ENCODE assay signal across 8 cellular contexts in the genomic region with DNA sequence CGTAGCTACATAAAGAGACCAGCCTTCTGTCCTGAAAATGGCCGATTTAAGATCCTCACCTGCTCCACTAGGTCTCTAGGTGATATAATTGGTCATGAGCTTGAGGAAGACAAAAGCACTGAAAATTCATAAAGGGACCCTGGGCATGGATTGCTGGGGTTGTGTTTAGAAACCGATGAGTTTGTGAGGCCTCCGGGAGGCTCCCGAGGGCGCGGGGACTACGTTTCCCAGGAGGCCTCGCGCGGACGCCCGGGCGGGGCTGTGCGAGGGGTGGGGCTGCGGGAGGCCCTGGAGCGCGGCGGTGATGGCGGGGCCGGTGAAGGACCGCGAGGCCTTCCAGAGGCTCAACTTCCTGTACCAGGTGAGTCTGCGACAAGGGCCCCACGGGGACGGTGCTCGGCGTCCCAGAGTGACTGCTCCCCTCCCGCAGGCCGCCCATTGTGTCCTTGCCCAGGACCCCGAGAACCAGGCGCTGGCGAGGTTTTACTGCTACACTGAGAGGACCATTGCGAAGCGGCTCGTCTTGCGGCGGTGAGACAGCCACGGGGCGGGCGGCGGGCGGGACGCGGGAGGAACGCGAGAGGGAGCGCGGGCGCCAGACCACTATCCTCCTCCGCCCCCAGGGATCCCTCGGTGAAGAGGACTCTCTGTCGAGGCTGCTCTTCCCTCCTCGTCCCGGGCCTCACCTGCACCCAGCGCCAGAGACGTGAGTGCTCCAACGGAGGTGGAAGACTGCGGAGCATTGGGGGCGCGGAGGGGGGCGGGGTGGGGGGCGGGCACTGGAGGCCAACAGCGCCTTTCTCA. TPM values are rescaled to one million over a fixed set of nuclear protein-coding genes. Genes with fewer than 3 reads are reported as not detected.
A peak's percentile ranks its signal among the peaks of the same experiment; 100 is the strongest.
DNase-seq lines count a peak whose midpoint lies in the region; ATAC-seq, FAIRE-seq and TF ChIP-seq lines count a peak whose summit lies in the region.

A gene (plus strand): TSS at position 289 of the 804 bp plus-strand sequence. CDS start 16 bp downstream, at position 305.

- peak within 1 kb of the TSS; percentile 63 for H3K27ac Mint-ChIP-seq in astrocyte (ENCODE audit: unreplicated experiment)

- H3K9ac ChIP-seq in astrocyte (ENCODE audit: low read length), result peak within 1 kb of the TSS; percentile 88

- 2% methylated on average over 63 to 64 of the region's 64 CpGs for WGBS in aorta, 2 donors

- peaks cover 10% of the 10 kb centered on the region for H3K4me1 ChIP-seq in astrocyte (ENCODE audit: insufficient read depth, low read length)
- no peaks in the 10 kb centered on the region for H3K4me1 ChIP-seq in aorta (ENCODE audit: control insufficient read depth in 1 of 2, insufficient read depth in 2 of 2, low read length in 2 of 2)

- peak within 1 kb of the TSS; percentile 73 for H3K4me3 ChIP-seq in astrocyte (ENCODE audit: insufficient read depth, low read depth, low read length)
- H3K4me3 ChIP-seq in aorta (ENCODE audit: low read length in 2 of 2), result peak within 1 kb of the TSS; percentile 38 to 58

- H3K9me3 ChIP-seq in astrocyte (ENCODE audit: insufficient read depth, low read depth, low read length) (no peaks in the 10 kb centered on the region), aorta (ENCODE audit: control insufficient read depth, low read length) (no peaks in the 10 kb centered on the region)

- H3K4me3 Mint-ChIP-seq in astrocyte (ENCODE audit: unreplicated experiment), result peak within 1 kb of the TSS; percentile 82

- H3K79me2 ChIP-seq in astrocyte (ENCODE audit: insufficient read depth, low read length), result peaks cover 5% of the 10 kb centered on the region

- peak within 1 kb of the TSS; percentile 93 for H2AFZ ChIP-seq in astrocyte (ENCODE audit: low read depth, low read length)

- peak; percentile 76 for ATAC-seq in HG02970 (IDR thresholded peaks at IDR 0.05; ENCODE audit: low FRiP score, unreplicated experiment)
- ATAC-seq in aorta (ENCODE audit: low FRiP score), result peak; percentile 96

- no peak for TF ChIP-seq CTCF in astrocyte (IDR thresholded peaks at IDR 0.05; ENCODE audit: insufficient read depth, low read depth, low read length)

- H3K4me1 Mint-ChIP-seq in astrocyte (ENCODE audit: low read depth, unreplicated experiment), result peaks cover 11% of the 10 kb centered on the region

- H3K27ac ChIP-seq in astrocyte (ENCODE audit: low read depth, low read length) (peak within 1 kb of the TSS; percentile 70), aorta (ENCODE audit: low read depth in 1 of 2, low read length in 2 of 2) (peak within 1 kb of the TSS in 1 of 2 donors; percentile 66)

- H4K20me1 ChIP-seq in astrocyte (ENCODE audit: insufficient read depth, low read length), result peaks cover 8% of the 10 kb centered on the region

- H3K36me3 Mint-ChIP-seq in astrocyte (ENCODE audit: low read depth, unreplicated experiment), result peaks cover 12% of the 10 kb centered on the region

- H3K27me3 ChIP-seq in astrocyte (ENCODE audit: insufficient read depth, low read length) (peaks cover 3% of the 10 kb centered on the region), aorta (ENCODE audit: control insufficient read depth in 1 of 2, insufficient read depth in 2 of 2, low read length in 1 of 2) (no peaks in the 10 kb centered on the region)

- no peaks in the 10 kb centered on the region for H3K27me3 Mint-ChIP-seq in astrocyte (ENCODE audit: low read depth, unreplicated experiment)

- FAIRE-seq in GM18507 (lab: Jason Lieb, UNC), result peak; percentile 88
- no peak for FAIRE-seq in astrocyte (lab: Jason Lieb, UNC)

- no peaks in the 10 kb centered on the region for H3K9me3 Mint-ChIP-seq in astrocyte (ENCODE audit: unreplicated experiment)

- H3K36me3 ChIP-seq in astrocyte (ENCODE audit: insufficient read depth, low read length) (peaks cover 8% of the 10 kb centered on the region), aorta (ENCODE audit: control insufficient read depth in 1 of 2, insufficient read depth in 2 of 2, low read length in 1 of 2) (peaks cover 0 to 3% of the 10 kb centered on the region in 2 donors)

- peak within 1 kb of the TSS; percentile 87 for H3K4me2 ChIP-seq in astrocyte (ENCODE audit: low read length)

- peak; percentile 92 for DNase-seq in GM18507 (ENCODE audit: extremely low spot score, insufficient read length, low read depth)
- DNase-seq in NCI-H2029 treated with DMSO at 0.1 percent for 48 hours (lab: John Stamatoyannopoulos, UW), result peak; percentile 59
- peak; percentile 79 for DNase-seq in T-helper 9 cell
- DNase-seq in astrocyte (ENCODE audit: low read depth), result peak; percentile 63
- DNase-seq in hepatic stellate cell (ENCODE audit: low spot score), result peak; percentile 93
- DNase-seq in retina, result peak; percentile 95
- DNase-seq in aorta, result peak; percentile 85 to 95

- intact Hi-C loops in aorta (cut with DNase I), result no loop called here

RNA-seq across cellular contexts. Expression of the gene that starts here (rescaled TPM):
- 33.5 and 41.8 TPM in 2 replicates for total RNA-seq in astrocyte
- total RNA-seq in aorta, result 10 to 100 TPM; 26.7 to 32.8 TPM
- polyA plus RNA-seq in aorta, result 100 to 1,000 TPM in 1 of 2 donors, 10 to 100 TPM in 1; 78.0 to 119 TPM
